In genomic region chr6:130377911-130378310, GRCh38 we compare ENCODE assay signal across 1 cellular context.
TF ChIP-seq lines count a peak whose summit lies in the region.

No MANE protein-coding gene starts in this region.

TF ChIP-seq in GM23338, 12 proteins besides CTCF, POLR2A, EP300 and RAD21 (continued from another document):
- TF ChIP-seq ZNF462 (CRISPR knock-in tag; IDR thresholded peaks at IDR 0.05) (no peak), NANOG (IDR thresholded peaks at IDR 0.05; ENCODE audit: borderline replicate concordance) (no peak), ZNF331 (CRISPR knock-in tag; IDR thresholded peaks at IDR 0.05; ENCODE audit: low read depth) (no peak)
